ENCODE assay signal across 9 cellular contexts in genomic region chr22:42397332-42398246, GRCh38. TPM values are rescaled to one million over a fixed set of nuclear protein-coding genes. Genes with fewer than 3 reads are reported as not detected.
A peak's percentile ranks its signal among the peaks of the same experiment; 100 is the strongest.
DNase-seq lines count a peak whose midpoint lies in the region; TF ChIP-seq lines count a peak whose summit lies in the region.
"Had no signal": no experiment of that assay in that cellular context is flagged by ENCODE, and none has a peak within 500 bp of the region (broad histone marks: within the 10 kb centered on the region; RNA-seq: fewer than 3 reads in every experiment).

No MANE protein-coding gene starts in this region.

- peak overlapping the region; percentile 21; the same call in 1 of the 2 replicates for H3K4me2 ChIP-seq in MM.1S (ENCODE audit: low read depth, low read length)
- no peak overlapping the region for H3K4me2 ChIP-seq in neuronal stem cell (ENCODE audit: insufficient read depth, low read length, poor library complexity, severe bottlenecking)

- intact Hi-C loops in colonic mucosa (cut with DNase I), result no loop called here

- H3K14ac ChIP-seq in neuronal stem cell (ENCODE audit: low read length), result no peak overlapping the region

- no peak overlapping the region for H4K8ac ChIP-seq in neuronal stem cell (ENCODE audit: low read depth, low read length)

- no peak overlapping the region for H2BK5ac ChIP-seq in neuronal stem cell (ENCODE audit: low read length)

- H3K36me3 ChIP-seq in MM.1S (replicated peaks; ENCODE audit: insufficient read depth, low read length) (no peaks in the 10 kb centered on the region), colonic mucosa (no peaks in the 10 kb centered on the region), neuronal stem cell (replicated peaks in 1 of 2; ENCODE audit: control insufficient read depth in 2 of 2, insufficient read depth in 2 of 2, low read length in 2 of 2) (no peaks in the 10 kb centered on the region)

- H2AFZ ChIP-seq in MM.1S (ENCODE audit: low read length) (no peak overlapping the region), neuronal stem cell (ENCODE audit: low read length) (no peak overlapping the region)

- no peak overlapping the region for H3K27ac ChIP-seq in MM.1S (ENCODE audit: low read length)
- peak overlapping the region; percentile 34 for H3K27ac ChIP-seq in colonic mucosa
- H3K27ac ChIP-seq in neuronal stem cell (replicated peaks; ENCODE audit: low read length), result no peak overlapping the region

- no peaks in the 10 kb centered on the region for H3K9me2 ChIP-seq in MM.1S (replicated peaks; ENCODE audit: insufficient read depth, low read length)

- no peaks in the 10 kb centered on the region for H3K79me2 ChIP-seq in MM.1S (ENCODE audit: low read length)

- no peak overlapping the region for H3K23ac ChIP-seq in neuronal stem cell (ENCODE audit: low read depth, low read length, poor library complexity)

- H3K4ac ChIP-seq in neuronal stem cell (ENCODE audit: low read length), result no peak overlapping the region

- TF ChIP-seq CTCF in GM12875 (IDR thresholded peaks at IDR 0.05; ENCODE audit: borderline replicate concordance, insufficient read depth, low read depth, low read length) (no peak), MM.1S (IDR thresholded peaks at IDR 0.05; ENCODE audit: low read length) (no peak), colonic mucosa (IDR thresholded peaks at IDR 0.05) (no peak)

- peak overlapping the region; percentile 44 for H2BK15ac ChIP-seq in neuronal stem cell (ENCODE audit: low read length)

- H3K9ac ChIP-seq in MM.1S (ENCODE audit: low read length) (no peak overlapping the region), colonic mucosa (ENCODE audit: low read depth in 2 of 2, low read length in 2 of 2) (no peak overlapping the region), neuronal stem cell (ENCODE audit: low read depth, low read length, poor library complexity) (no peak overlapping the region)

- no peak overlapping the region for H4K91ac ChIP-seq in neuronal stem cell (ENCODE audit: low read depth, low read length, poor library complexity)

- peak overlapping the region; percentile 20 for H2AK5ac ChIP-seq in neuronal stem cell (ENCODE audit: low read depth, low read length)

- no peaks in the 10 kb centered on the region for H3K79me1 ChIP-seq in neuronal stem cell (ENCODE audit: low read depth, low read length)

- peaks cover 7% of the 10 kb centered on the region; the same call in 1 of the 2 replicates for H3K4me1 ChIP-seq in MM.1S (ENCODE audit: low read length)
- no peaks in the 10 kb centered on the region for H3K4me1 ChIP-seq in colonic mucosa
- H3K4me1 ChIP-seq in neuronal stem cell (ENCODE audit: control insufficient read depth in 2 of 2, insufficient read depth in 1 of 2, low read depth in 1 of 2, low read length in 2 of 2), result peaks cover 4 to 7% of the 10 kb centered on the region in 2 donors

- H3F3A ChIP-seq in MM.1S (ENCODE audit: insufficient read depth, low read length), result 0 out of 2 replicates have a peak, but pooled peaks cover 7% of the 10 kb centered on the region

- H3K9me3 ChIP-seq in MM.1S (replicated peaks; ENCODE audit: insufficient read depth, low read length), result no peaks in the 10 kb centered on the region
- H3K9me3 ChIP-seq in colonic mucosa, result no peaks in the 10 kb centered on the region
- no peaks in the 10 kb centered on the region for H3K9me3 ChIP-seq in neuronal stem cell (replicated peaks in 1 of 2; ENCODE audit: control insufficient read depth in 2 of 2, insufficient read depth in 1 of 2, low read depth in 1 of 2, low read length in 2 of 2)

- DNase-seq in MM.1S (no peak), colonic mucosa (no peak), neuronal stem cell (ENCODE audit: low spot score) (no peak), erythroblast (lab: John Stamatoyannopoulos, UW) (no peak), HK-2 (ENCODE audit: unreplicated experiment) (no peak), COR-L47 (lab: John Stamatoyannopoulos, UW) (no peak), OCI-M2 (lab: John Stamatoyannopoulos, UW; ENCODE audit: unreplicated experiment) (no peak)
- DNase-seq: NCI-H1048 had no signal

- TF ChIP-seq POLR2A in erythroblast (IDR thresholded peaks at IDR 0.05; ENCODE audit: low read length), result no peak

- H3K27me3 ChIP-seq in MM.1S (replicated peaks; ENCODE audit: insufficient read depth, low read length) (peaks cover 38% of the 10 kb centered on the region), colonic mucosa (no peaks in the 10 kb centered on the region), neuronal stem cell (ENCODE audit: control insufficient read depth in 3 of 3, insufficient read depth in 3 of 3, low read depth in 1 of 3, low read length in 3 of 3) (peaks cover 0 to 38% (median 0%) of the 10 kb centered on the region in 3 experiments)

- H2BK12ac ChIP-seq in neuronal stem cell (ENCODE audit: low read length), result no peak overlapping the region

- H3K4me3 ChIP-seq in GM12875 (ENCODE audit: low read depth, low read length) (peak overlapping the region; percentile 31), MM.1S (ENCODE audit: low read length) (no peak overlapping the region), colonic mucosa (no peak overlapping the region), neuronal stem cell (ENCODE audit: low read length in 2 of 2) (peak overlapping the region in 1 of 2 donors; percentile 36)

- no CpG with 5 or more reads among the region's 15 CpGs for WGBS in neuronal stem cell (ENCODE audit: extremely low coverage in 2 of 2, insufficient read length in 2 of 2, insufficient replicate concordance in 1 of 2), 2 donors

- no peak overlapping the region for H2BK120ac ChIP-seq in neuronal stem cell (ENCODE audit: low read depth, low read length)

- no peak overlapping the region for H3K18ac ChIP-seq in neuronal stem cell (ENCODE audit: low read length)

- no peaks in the 10 kb centered on the region for H4K20me1 ChIP-seq in MM.1S (ENCODE audit: insufficient read depth, low read length)

RNA-seq across cellular contexts. Expression of gene NFAM1, which starts 34.6 kb away (rescaled TPM):
- 1 to 10 TPM in 1 of 2 donors, under 1 TPM in 1; 0.64 to 2.1 TPM for total RNA-seq in colonic mucosa
- 0.13 TPM for polyA plus RNA-seq in neuronal stem cell (2013, experiment 1 of 2)
- 0.14 TPM for polyA plus RNA-seq in neuronal stem cell (2013, experiment 2 of 2)
